In genomic region chr5:132007399-132008162, GRCh38 we compare ENCODE assay signal across 8 cellular contexts. TPM values are rescaled to one million over a fixed set of nuclear protein-coding genes. Genes with fewer than 3 reads are reported as not detected.
A peak's percentile ranks its signal among the peaks of the same experiment; 100 is the strongest.
DNase-seq lines count a peak whose midpoint lies in the region; ATAC-seq and TF ChIP-seq lines count a peak whose summit lies in the region.

No MANE protein-coding gene starts in this region.

- H3K9me3 ChIP-seq in adipocyte (ENCODE audit: control insufficient read depth, low read length) (no peaks in the 10 kb centered on the region), heart left ventricle (no peaks in the 10 kb centered on the region)

- peak; percentile 46 to 73 (median 55) for ATAC-seq in T-cell (replicated peaks in 1 of 4)
- peak; percentile 51 to 83 (median 78) for ATAC-seq in heart left ventricle
- ATAC-seq in HG03457 (IDR thresholded peaks at IDR 0.05; ENCODE audit: unreplicated experiment) = no peak

- H3K4me3 ChIP-seq in GM12864 (ENCODE audit: low read depth, low read length) = no peak overlapping the region
- H3K4me3 ChIP-seq in adipocyte (ENCODE audit: low read length) = no peak overlapping the region
- no peak overlapping the region for H3K4me3 ChIP-seq in heart left ventricle

- intact Hi-C loops in heart left ventricle (cut with DNase I) = loop anchor here (1.0 to 10.0 kb wide), 10 partner anchors 195 to 583 kb away; partner anchors contain the start of gene FNIP1 (in 1 of the 10)

- H3K27me3 ChIP-seq in adipocyte (replicated peaks; ENCODE audit: control insufficient read depth, insufficient read depth, low read length) (peaks cover 41% of the 10 kb centered on the region), heart left ventricle (peaks cover 0 to 23% (median 6%) of the 10 kb centered on the region in 9 donors)

- H3K4me1 Mint-ChIP-seq in T-cell = peaks cover 33 to 46% (median 33%) of the 10 kb centered on the region in 3 donors

- H3K27ac Mint-ChIP-seq in T-cell = no peak overlapping the region

- peaks cover 8 to 18% of the 10 kb centered on the region in 2 donors for H3K27me3 Mint-ChIP-seq in T-cell

- H3K4me1 ChIP-seq in adipocyte (ENCODE audit: control insufficient read depth, insufficient read depth, low read length) = no peaks in the 10 kb centered on the region
- H3K4me1 ChIP-seq in heart left ventricle = peaks cover 0 to 48% (median 15%) of the 10 kb centered on the region in 12 donors

- POLR2A ChIA-PET in HEK293T (lab: Yijun Ruan, JAX) = interaction anchor here (0.6 kb wide), 1 partner anchor 16 kb away, joined by 3 read pairs; no protein-coding TSS in a partner anchor
- POLR2A ChIA-PET in T-cell (lab: Charles Lee) = interaction anchor here in 1 of 2 donors (1.2 kb wide), 1 partner anchor 418 kb away, joined by 5 read pairs; no protein-coding TSS in a partner anchor

- WGBS in heart left ventricle, 4 donors = 45 to 50% (median 48%) methylated on average over 2 of the region's 2 CpGs

- DNase-seq in GM12864 (ENCODE audit: low read depth) = peak; percentile 51
- DNase-seq in HEK293T (ENCODE audit: extremely low spot score) = peak; percentile 70
- DNase-seq in NCI-H1092 treated with DMSO at 0.1 percent for 48 hours (lab: John Stamatoyannopoulos, UW) = peak; percentile 43
- DNase-seq in T-cell = peak; percentile 30 to 78 (median 64)
- peak; percentile 90 for DNase-seq in adipocyte (ENCODE audit: low read depth)
- DNase-seq in heart left ventricle = peak; percentile 70 to 86 (median 72)
- peak; percentile 59 for DNase-seq in pulmonary artery endothelial cell (ENCODE audit: low read depth, low spot score)

- no peaks in the 10 kb centered on the region for H3K9me3 Mint-ChIP-seq in T-cell

- H3K36me3 ChIP-seq in adipocyte (ENCODE audit: control insufficient read depth, insufficient read depth, low read length, severe bottlenecking) = no peaks in the 10 kb centered on the region
- no peaks in the 10 kb centered on the region for H3K36me3 ChIP-seq in heart left ventricle

- TF ChIP-seq CTCF in GM12864 (IDR thresholded peaks at IDR 0.05; ENCODE audit: low read depth, low read length, missing control alignments) = peak; percentile 73
- TF ChIP-seq CTCF in heart left ventricle (IDR thresholded peaks at IDR 0.05) = peak; percentile 62 to 83 (median 72)

- CTCF ChIA-PET in HEK293T (lab: Yijun Ruan, JAX) (interaction anchor here (0.6 to 3.2 kb wide), 10 partner anchors 9 to 588 kb away, joined by 3 to 32 read pairs (median 3); no protein-coding TSS in a partner anchor), T-cell (lab: Charles Lee) (interaction anchor here (0.5 to 7.4 kb wide), 27 partner anchors 8 to 584 kb away, joined by 3 to 169 read pairs (median 3); no protein-coding TSS in a partner anchor)

- H3K27ac ChIP-seq in heart left ventricle = no peak overlapping the region

- H3K9ac ChIP-seq in adipocyte (ENCODE audit: low read length) = no peak overlapping the region

- no peak overlapping the region for H3K4me3 Mint-ChIP-seq in T-cell

- no peak for TF ChIP-seq POLR2A in heart left ventricle (IDR thresholded peaks at IDR 0.05)

- H3K36me3 Mint-ChIP-seq in T-cell = no peaks in the 10 kb centered on the region

TF ChIP-seq in HEK293T, 16 proteins besides CTCF, POLR2A, EP300 and RAD21:
- TF ChIP-seq FOXM1 (IDR thresholded peaks at IDR 0.05; ENCODE audit: borderline replicate concordance) = no peak
- no peak for TF ChIP-seq SUZ12 (IDR thresholded peaks at IDR 0.05)
- TF ChIP-seq, protein P1, sequence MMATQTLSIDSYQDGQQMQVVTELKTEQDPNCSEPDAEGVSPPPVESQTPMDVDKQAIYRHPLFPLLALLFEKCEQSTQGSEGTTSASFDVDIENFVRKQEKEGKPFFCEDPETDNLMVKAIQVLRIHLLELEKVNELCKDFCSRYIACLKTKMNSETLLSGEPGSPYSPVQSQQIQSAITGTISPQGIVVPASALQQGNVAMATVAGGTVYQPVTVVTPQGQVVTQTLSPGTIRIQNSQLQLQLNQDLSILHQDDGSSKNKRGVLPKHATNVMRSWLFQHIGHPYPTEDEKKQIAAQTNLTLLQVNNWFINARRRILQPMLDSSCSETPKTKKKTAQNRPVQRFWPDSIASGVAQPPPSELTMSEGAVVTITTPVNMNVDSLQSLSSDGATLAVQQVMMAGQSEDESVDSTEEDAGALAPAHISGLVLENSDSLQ (IDR thresholded peaks at IDR 0.05) = no peak
- TF ChIP-seq CTBP1 (IDR thresholded peaks at IDR 0.05; ENCODE audit: borderline replicate concordance) = no peak
- no peak for TF ChIP-seq SP1 (IDR thresholded peaks at IDR 0.05)

RNA-seq across cellular contexts. Expression of gene ACSL6, which starts 3.9 kb away (rescaled TPM):
- total RNA-seq in T-cell (10 to 100 TPM; 23.7 to 42.9 (median 27.8) TPM), heart left ventricle (1 to 10 TPM in 5 of 9 donors, under 1 TPM in 4; 0.53 to 3.8 (median 2.1) TPM), pulmonary artery endothelial cell (not detected in 2 replicates)
- polyA plus RNA-seq in heart left ventricle = 1 to 10 TPM in 1 of 2 donors, under 1 TPM in 1; 0.33 to 3.2 TPM

RNA-seq across cellular contexts. Expression of gene IL3, which starts 52.9 kb away (rescaled TPM):
- total RNA-seq in T-cell (not detected), heart left ventricle (not detected), pulmonary artery endothelial cell (not detected in 2 replicates)
- polyA plus RNA-seq in heart left ventricle = not detected

Comparison
In these comparisons a context has a peak if more than half of its experiments do, and no peak if none do; other contexts are left out.
1. RNA of gene ACSL6, which starts 3.9 kb away (total RNA-seq): 23.7 to 42.9 TPM in T-cell; 0.53 to 3.8 TPM in heart left ventricle and not detected in pulmonary artery endothelial cell; every median in the first group is over 4 times any median in the second.
2. Peak in every context shown above with its lines, with median percentiles within 50 percentile points of each other: DNase-seq.